In genomic region chr5:173764321-173765029, GRCh38 we compare ENCODE assay signal across 8 cellular contexts.
A peak's percentile ranks its signal among the peaks of the same experiment; 100 is the strongest.
DNase-seq lines count a peak whose midpoint lies in the region; ATAC-seq and TF ChIP-seq lines count a peak whose summit lies in the region.

No MANE protein-coding gene starts in this region.

- H3K27ac Mint-ChIP-seq in activated naive CD8-positive, alpha-beta T cell treated with anti-CD3 and anti-CD28 coated beads, Interleukin-2, amount 50 U/mL, for 24 hours = no peak overlapping the region

- H3K36me3 Mint-ChIP-seq in activated naive CD8-positive, alpha-beta T cell treated with anti-CD3 and anti-CD28 coated beads, Interleukin-2, amount 50 U/mL, for 24 hours (ENCODE audit: low read depth) = no peaks in the 10 kb centered on the region

- intact Hi-C loops in OCI-LY7 (cut with micrococcal nuclease; ENCODE audit: unreplicated experiment) = no loop called here

- no peak overlapping the region for H3K27ac ChIP-seq in OCI-LY7 (ENCODE audit: low read depth, low read length, poor library complexity, severe bottlenecking)

- H3K9me3 ChIP-seq in OCI-LY7 (ENCODE audit: low read length) = no peaks in the 10 kb centered on the region

- peaks cover 6% of the 10 kb centered on the region for H3K27me3 Mint-ChIP-seq in activated naive CD8-positive, alpha-beta T cell treated with anti-CD3 and anti-CD28 coated beads, Interleukin-2, amount 50 U/mL, for 24 hours

- no peak overlapping the region for H3K4me3 Mint-ChIP-seq in activated naive CD8-positive, alpha-beta T cell treated with anti-CD3 and anti-CD28 coated beads, Interleukin-2, amount 50 U/mL, for 24 hours

- TF ChIP-seq CTCF in OCI-LY7 (conservative IDR thresholded peaks at IDR 0.05; ENCODE audit: low read length) = no peak
- TF ChIP-seq CTCF in epithelial cell of esophagus (IDR thresholded peaks at IDR 0.05; ENCODE audit: insufficient read depth, low read depth, low read length, missing control alignments) = no peak

- POLR2A ChIA-PET in OCI-LY7 (lab: Charles Lee) = interaction anchor here (1.2 kb wide), 1 partner anchor 19 kb away, joined by 3 read pairs; no protein-coding TSS in a partner anchor

- H2AFZ ChIP-seq in OCI-LY7 (ENCODE audit: low read length) = no peak overlapping the region

- no peaks in the 10 kb centered on the region for H3K9me2 ChIP-seq in OCI-LY7 (ENCODE audit: insufficient read depth, low read length)

- no peaks in the 10 kb centered on the region for H4K20me1 ChIP-seq in OCI-LY7 (ENCODE audit: insufficient read depth, low read length)

- H3K9me3 Mint-ChIP-seq in activated naive CD8-positive, alpha-beta T cell treated with anti-CD3 and anti-CD28 coated beads, Interleukin-2, amount 50 U/mL, for 24 hours = no peaks in the 10 kb centered on the region

- no peaks in the 10 kb centered on the region for H3K36me3 ChIP-seq in OCI-LY7 (ENCODE audit: insufficient read depth, low read length)

- H3K4me1 ChIP-seq in OCI-LY7 (ENCODE audit: insufficient read depth, low read length, poor library complexity, severe bottlenecking) = peaks cover 36% of the 10 kb centered on the region

- DNase-seq in GM03348 (ENCODE audit: low spot score) (peak; percentile 96), OCI-LY7 (ENCODE audit: low spot score) (peak; percentile 60), epithelial cell of esophagus (ENCODE audit: low read depth) (peak; percentile 94), myocyte (ENCODE audit: low read depth) (peak; percentile 97), NCI-H1694 (lab: John Stamatoyannopoulos, UW) (no peak)
- no peak for DNase-seq in stimulated activated naive CD8-positive, alpha-beta T cell treated with anti-CD3 and anti-CD28 coated beads, Interleukin-15, Interleukin-2, amounts not matched to agents 100 U/mL and 50 U/mL, for 24 hours
- no peak for DNase-seq in activated naive CD8-positive, alpha-beta T cell treated with anti-CD3 and anti-CD28 coated beads, Interleukin-2, amount 50 U/mL, for 24 hours

- H3K79me2 ChIP-seq in OCI-LY7 (ENCODE audit: insufficient read depth, low read depth, low read length) = no peaks in the 10 kb centered on the region

- peak overlapping the region; percentile 50 for H3K4me2 ChIP-seq in OCI-LY7 (ENCODE audit: low read length)

- CTCF ChIA-PET in OCI-LY7 (lab: Charles Lee; ENCODE audit: unreplicated experiment) = interaction anchor here (0.5 kb wide), 1 partner anchor 29 kb away, joined by 3 read pairs; no protein-coding TSS in a partner anchor

- no peak overlapping the region for H3K4me3 ChIP-seq in OCI-LY7 (ENCODE audit: low read depth, low read length, poor library complexity, severe bottlenecking)
- H3K4me3 ChIP-seq in epithelial cell of esophagus (ENCODE audit: low read length) = no peak overlapping the region

- H3K4me1 Mint-ChIP-seq in activated naive CD8-positive, alpha-beta T cell treated with anti-CD3 and anti-CD28 coated beads, Interleukin-2, amount 50 U/mL, for 24 hours = no peaks in the 10 kb centered on the region

- ATAC-seq in stimulated activated naive CD8-positive, alpha-beta T cell treated with anti-CD3 and anti-CD28 coated beads, Interleukin-15, Interleukin-2, amounts not matched to agents 100 U/mL and 50 U/mL, for 24 hours = no peak
- no peak for ATAC-seq in HG03342 (IDR thresholded peaks at IDR 0.05; ENCODE audit: unreplicated experiment)
- no peak for ATAC-seq in activated naive CD8-positive, alpha-beta T cell treated with anti-CD3 and anti-CD28 coated beads, Interleukin-2, amount 50 U/mL, for 24 hours

- BruUV-seq in OCI-LY7 (replicated peaks; lab: Mats Ljungman, UMichigan) = no TSS peak

Comparison
In these comparisons a context has a peak if more than half of its experiments do, and no peak if none do; other contexts are left out.
1. DNase-seq: peak in GM03348 (single experiment), OCI-LY7 (single experiment), epithelial cell of esophagus (single experiment) and myocyte (single experiment); none in stimulated activated naive CD8-positive, alpha-beta T cell treated with anti-CD3 and anti-CD28 coated beads, Interleukin-15, Interleukin-2, amounts not matched to agents 100 U/mL and 50 U/mL, for 24 hours (single experiment), activated naive CD8-positive, alpha-beta T cell treated with anti-CD3 and anti-CD28 coated beads, Interleukin-2, amount 50 U/mL, for 24 hours (single experiment) and NCI-H1694 (single experiment).